In the genomic region with DNA sequence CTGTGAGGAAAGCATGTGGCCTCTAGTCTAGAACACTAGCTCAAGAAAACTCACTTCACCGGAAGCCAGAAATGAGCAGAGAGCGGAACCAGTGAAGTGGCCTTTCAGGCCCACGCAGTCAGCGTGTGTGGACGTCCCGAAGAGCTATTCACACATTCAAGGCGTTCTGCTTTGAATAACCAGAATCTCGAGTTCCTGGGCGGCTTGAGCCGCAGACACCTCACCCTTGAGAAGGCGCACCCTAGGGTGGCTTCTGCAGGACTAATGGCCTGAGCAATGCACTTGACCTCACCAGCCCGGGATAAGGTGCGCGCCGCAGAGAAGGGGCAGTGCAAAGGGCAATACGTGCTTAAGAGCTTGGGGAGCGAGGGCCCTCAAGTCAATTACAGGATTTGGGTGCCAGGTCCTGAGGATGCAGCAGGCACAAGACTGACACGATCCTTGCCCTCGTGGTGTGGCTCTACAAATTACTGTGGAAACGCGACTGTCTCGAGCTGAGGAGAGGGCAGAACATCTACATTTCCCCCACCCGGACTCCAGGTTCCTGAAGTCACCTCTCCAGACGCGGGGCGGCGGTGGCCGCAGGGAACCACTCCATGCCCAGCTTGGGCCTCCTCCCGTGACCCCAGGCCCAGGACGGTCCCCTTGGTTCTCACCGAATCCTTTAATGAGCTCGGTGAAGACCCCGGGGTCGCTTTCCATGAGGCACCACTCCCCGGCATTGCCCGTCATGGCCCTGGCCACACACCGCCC, we compare ENCODE assay signal across 8 cellular contexts. TPM values are rescaled to one million over a fixed set of nuclear protein-coding genes. Genes with fewer than 3 reads are reported as not detected.
A peak's percentile ranks its signal among the peaks of the same experiment; 100 is the strongest.
DNase-seq lines count a peak whose midpoint lies in the region; ATAC-seq lines count a peak whose summit lies in the region.

No MANE protein-coding gene starts in this region.

- ATAC-seq in GM19455 (IDR thresholded peaks at IDR 0.05; ENCODE audit: unreplicated experiment): peak; percentile 61
- ATAC-seq in HG03575 (IDR thresholded peaks at IDR 0.05; ENCODE audit: extremely low read depth, insufficient number of reproducible peaks, low FRiP score, unreplicated experiment): peak; percentile 27
- ATAC-seq in Right ventricle myocardium superior (ENCODE audit: poor library complexity): peak; percentile 21

- DNase-seq in D341Med (ENCODE audit: low spot score): peak; percentile 45
- DNase-seq in SHP77 (lab: John Stamatoyannopoulos, UW): peak; percentile 45 to 61
- peak; percentile 44 for DNase-seq in activated gamma-delta T cell treated with Interleukin-2 at 50 U/mL for 16 hours
- DNase-seq in Right ventricle myocardium superior: peak; percentile 53
- peak; percentile 34 for DNase-seq in putamen (ENCODE audit: low spot score)
- DNase-seq in retina: no peak

- intact Hi-C loops in Right ventricle myocardium superior (cut with DNase I): no loop called here

RNA-seq across cellular contexts. Expression of a gene that starts 0.5 kb away (rescaled TPM):
- total RNA-seq in Right ventricle myocardium superior: 42.3 TPM

RNA-seq across cellular contexts. Expression of a gene that starts 0.7 kb away (rescaled TPM):
- 47.8 TPM for total RNA-seq in Right ventricle myocardium superior

RNA-seq across cellular contexts. Expression of a gene that starts 46.5 kb away (rescaled TPM):
- total RNA-seq in Right ventricle myocardium superior: 40.2 TPM
